17 cellular contexts compared by ENCODE assay signal in the genomic region with DNA sequence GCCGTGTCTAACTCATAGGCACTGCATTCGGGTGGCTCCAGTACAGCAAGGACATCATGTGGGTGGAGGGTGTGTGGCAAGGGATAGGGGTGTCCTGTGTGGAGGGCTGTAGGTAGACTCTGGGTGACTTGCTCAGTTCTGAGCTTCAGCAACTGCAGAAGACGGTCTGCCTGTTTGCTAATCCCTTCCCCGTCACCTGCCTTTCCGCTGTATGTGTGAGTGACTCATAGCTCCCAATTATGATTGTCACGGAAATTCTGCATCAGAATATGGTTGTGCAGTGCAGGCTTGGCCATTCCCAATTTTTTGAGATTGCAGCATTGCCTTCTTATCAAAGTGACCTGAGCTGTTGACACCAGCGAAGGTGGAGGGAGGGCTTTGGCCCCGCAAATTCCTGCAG.
"Had no signal": no experiment of that assay in that cellular context is flagged by ENCODE, and none has a peak within 500 bp of the region (broad histone marks: within the 10 kb centered on the region; RNA-seq: fewer than 3 reads in every experiment).

No MANE protein-coding gene starts in this region.

- H3K27me3 ChIP-seq: neutrophil, pancreas, spleen, testis, upper lobe of left lung had no signal

- FAIRE-seq: pancreas, TTC549 had no signal

- H3K36me3 ChIP-seq: esophagus squamous epithelium, neutrophil, pancreas, spleen, upper lobe of left lung had no signal

- DNase-seq: activated CD4-positive, alpha-beta memory T cell treated with anti-CD3 and anti-CD28 coated beads, Interleukin-2, amount 10 ng/mL, durations not matched to agents 7 days and 5 days; activated CD4-positive, alpha-beta T cell treated with anti-CD3 and anti-CD28 coated beads for 4 hours; activated naive CD4-positive, alpha-beta T cell treated with anti-CD3 and anti-CD28 coated beads, Interleukin-2, amount 50 U/mL, for 16 hours; activated T-cell treated with anti-CD3 and anti-CD28 coated beads, Interleukin-2, amount 50 U/mL, for 1 hour; aorta; cerebellar nuclear complex; effector CD8-positive, alpha-beta T cell; esophagus squamous epithelium; naive thymus-derived CD8-positive, alpha-beta T cell; pancreas; spleen; stimulated activated CD4-positive, alpha-beta T cell treated with anti-CD3 and anti-CD28 coated beads, Interleukin-4, amount 100 ng/mL, for 4 hours; testis; upper lobe of left lung had no signal

- H3K4me1 ChIP-seq: esophagus squamous epithelium, pancreas, testis, upper lobe of left lung had no signal

- ATAC-seq: naive thymus-derived CD8-positive, alpha-beta T cell; pancreas; stimulated activated memory B cell treated with anti-CD40 and anti-IgM and Interleukin-4, amounts not matched to agents 10 μg/mL and 1 μg/mL and 100 μg/mL, for 72 hours had no signal

- H3K27ac ChIP-seq: esophagus squamous epithelium, neutrophil, pancreas, spleen, testis, upper lobe of left lung had no signal

- H3K9me3 ChIP-seq: esophagus squamous epithelium, pancreas, testis, upper lobe of left lung had no signal

- H3K4me3 ChIP-seq: esophagus squamous epithelium, pancreas, spleen, upper lobe of left lung had no signal
